Comparison of ENCODE assay signal across 1 cellular context in the genomic region with DNA sequence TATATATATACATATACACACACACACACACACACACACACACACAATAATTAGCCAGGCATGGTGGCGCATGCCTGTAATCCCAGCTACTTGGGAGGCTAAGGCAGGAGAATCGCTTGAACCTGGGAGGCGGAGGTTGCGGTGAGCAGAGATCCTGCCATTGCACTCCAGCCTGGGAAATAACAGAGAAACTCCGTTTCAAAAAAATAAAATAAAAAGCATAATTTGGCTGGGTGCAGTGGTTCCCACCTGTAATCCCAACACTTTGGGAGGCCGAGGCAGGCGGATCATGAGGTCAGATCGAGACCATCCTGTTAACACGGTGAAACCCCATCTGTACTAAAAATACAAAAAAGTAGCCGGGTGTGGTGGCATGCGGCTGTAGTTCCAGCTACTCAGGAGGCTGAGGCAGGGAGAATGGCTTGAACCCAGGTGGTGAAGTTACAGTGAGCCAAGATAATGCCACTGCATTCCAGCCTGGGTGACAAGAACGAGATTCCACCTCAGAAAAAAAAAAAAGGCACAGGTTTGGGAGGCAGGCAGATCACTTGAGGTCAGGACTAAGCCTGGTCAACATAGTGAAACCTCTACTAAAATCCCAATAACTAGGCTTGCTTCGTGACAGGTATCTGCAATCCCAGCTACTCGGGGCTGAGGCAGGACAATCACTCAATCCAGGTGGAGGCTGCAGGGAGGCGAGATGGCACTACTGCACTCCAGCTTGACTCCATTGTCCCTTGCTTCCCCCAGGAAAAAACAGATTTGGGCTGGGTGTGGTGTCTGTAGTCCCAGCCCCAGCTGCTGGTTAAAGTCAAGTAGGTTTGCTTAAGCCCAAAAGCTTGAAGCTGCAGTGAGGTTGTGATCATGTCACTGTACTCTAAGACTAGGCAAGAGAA.
TF ChIP-seq lines count a peak whose summit lies in the region.

No MANE protein-coding gene starts in this region.

TF ChIP-seq in K562, 482 proteins besides CTCF, POLR2A, EP300 and RAD21 (continues in another document):
- TF ChIP-seq RFX5 (IDR thresholded peaks at IDR 0.05; ENCODE audit: low read depth, low read length) (peak; percentile 45; the same call in 1 of the 2 replicates), GTF2E2 (tag; IDR thresholded peaks at IDR 0.05) (no peak), L3MBTL2 (IDR thresholded peaks at IDR 0.05) (no peak), HCFC1 (IDR thresholded peaks at IDR 0.05; ENCODE audit: low read depth, low read length) (no peak), YBX1 (IDR thresholded peaks at IDR 0.05) (no peak), ARHGAP35 (IDR thresholded peaks at IDR 0.05; ENCODE audit: partially characterized antibody) (peak; percentile 35), FOS (IDR thresholded peaks at IDR 0.05; ENCODE audit: extremely low read depth, insufficient read length) (no peak), KLF10 (CRISPR knock-in tag; IDR thresholded peaks at IDR 0.05) (0 out of 2 replicates have a peak, but pooled peaks have one; percentile 41), BMI1 (IDR thresholded peaks at IDR 0.05; ENCODE audit: low read length) (no peak), CREM (IDR thresholded peaks at IDR 0.05; ENCODE audit: low read depth) (no peak), ZNF707 (CRISPR knock-in tag; conservative IDR thresholded peaks at IDR 0.05) (no peak), SMARCC2 (IDR thresholded peaks at IDR 0.05; ENCODE audit: low read depth) (no peak), ZNF133 (CRISPR knock-in tag; IDR thresholded peaks at IDR 0.05) (no peak), TCF7L2 (IDR thresholded peaks at IDR 0.05; ENCODE audit: low read depth, low read length) (no peak), SLC30A9 (CRISPR knock-in tag; IDR thresholded peaks at IDR 0.05) (no peak), POLR3G (IDR thresholded peaks at IDR 0.05; ENCODE audit: extremely low read depth, insufficient read length, insufficient replicate concordance) (no peak), EWSR1 (IDR thresholded peaks at IDR 0.05; ENCODE audit: borderline replicate concordance, low read depth, partially characterized antibody) (peak; percentile 97), ZNF23 (CRISPR knock-in tag; IDR thresholded peaks at IDR 0.05) (no peak), NR4A1 (CRISPR knock-in tag; IDR thresholded peaks at IDR 0.05) (no peak), NR4A1 (tag; IDR thresholded peaks at IDR 0.05) (no peak), NR2C2 (CRISPR knock-in tag; IDR thresholded peaks at IDR 0.05) (no peak), NR2C2 (tag; IDR thresholded peaks at IDR 0.05) (no peak), NKRF (IDR thresholded peaks at IDR 0.05; ENCODE audit: borderline replicate concordance) (0 out of 2 replicates have a peak, but pooled peaks have one; percentile 13), KLF16 (IDR thresholded peaks at IDR 0.05) (no peak; the same call in 1 of the 2 replicates), U2AF2 (optimal IDR thresholded peaks at IDR 0.05; ENCODE audit: low read depth, low read length) (no peak), SETDB1 (IDR thresholded peaks at IDR 0.05; ENCODE audit: low read length) (no peak), ZNF444 (CRISPR knock-in tag; IDR thresholded peaks at IDR 0.05) (no peak), THRB (CRISPR knock-in tag; conservative IDR thresholded peaks at IDR 0.05) (peak; percentile 53; the same call in 1 of the 2 replicates), ZBTB7A (IDR thresholded peaks at IDR 0.05; ENCODE audit: borderline replicate concordance, control insufficient read depth, low read depth, low read length) (no peak), PTBP1 (IDR thresholded peaks at IDR 0.05; ENCODE audit: low read depth, low read length) (peak; percentile 82; the same call in 1 of the 2 replicates), POLR2AphosphoS2 (IDR thresholded peaks at IDR 0.05; ENCODE audit: low read length) (peak; percentile 99), IFI16 (CRISPR knock-in tag; IDR thresholded peaks at IDR 0.05) (no peak), CHD4 (IDR thresholded peaks at IDR 0.05; ENCODE audit: insufficient read depth, insufficient replicate concordance, low read depth, low read length, poor library complexity, severe bottlenecking) (no peak), GATA2 (CRISPR knock-in tag; IDR thresholded peaks at IDR 0.05) (no peak), CBX2 (IDR thresholded peaks at IDR 0.05; ENCODE audit: insufficient read depth, low read length, poor library complexity, severe bottlenecking) (no peak), ZBTB1 (CRISPR knock-in tag; IDR thresholded peaks at IDR 0.05; ENCODE audit: borderline replicate concordance, low read depth) (no peak), ZNF639 (CRISPR knock-in tag; conservative IDR thresholded peaks at IDR 0.05 in 1 of 2, IDR thresholded peaks at IDR 0.05 in 1 of 2) (no peak), IRF2 (CRISPR knock-in tag; IDR thresholded peaks at IDR 0.05) (no peak)
- TF ChIP-seq, protein P1, sequence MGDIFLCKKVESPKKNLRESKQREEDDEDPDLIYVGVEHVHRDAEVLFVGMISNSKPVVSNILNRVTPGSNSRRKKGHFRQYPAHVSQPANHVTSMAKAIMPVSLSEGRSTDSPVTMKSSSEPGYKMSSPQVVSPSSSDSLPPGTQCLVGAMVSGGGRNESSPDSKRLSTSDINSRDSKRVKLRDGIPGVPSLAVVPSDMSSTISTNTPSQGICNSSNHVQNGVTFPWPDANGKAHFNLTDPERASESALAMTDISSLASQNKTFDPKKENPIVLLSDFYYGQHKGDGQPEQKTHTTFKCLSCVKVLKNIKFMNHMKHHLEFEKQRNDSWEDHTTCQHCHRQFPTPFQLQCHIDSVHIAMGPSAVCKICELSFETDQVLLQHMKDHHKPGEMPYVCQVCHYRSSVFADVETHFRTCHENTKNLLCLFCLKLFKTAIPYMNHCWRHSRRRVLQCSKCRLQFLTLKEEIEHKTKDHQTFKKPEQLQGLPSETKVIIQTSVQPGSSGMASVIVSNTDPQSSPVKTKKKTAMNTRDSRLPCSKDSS (IDR thresholded peaks at IDR 0.05; ENCODE audit: low read depth, partially characterized antibody), result no peak
- TF ChIP-seq, protein P2, sequence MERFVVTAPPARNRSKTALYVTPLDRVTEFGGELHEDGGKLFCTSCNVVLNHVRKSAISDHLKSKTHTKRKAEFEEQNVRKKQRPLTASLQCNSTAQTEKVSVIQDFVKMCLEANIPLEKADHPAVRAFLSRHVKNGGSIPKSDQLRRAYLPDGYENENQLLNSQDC (CRISPR knock-in tag; IDR thresholded peaks at IDR 0.05), result no peak
- TF ChIP-seq, protein P3, sequence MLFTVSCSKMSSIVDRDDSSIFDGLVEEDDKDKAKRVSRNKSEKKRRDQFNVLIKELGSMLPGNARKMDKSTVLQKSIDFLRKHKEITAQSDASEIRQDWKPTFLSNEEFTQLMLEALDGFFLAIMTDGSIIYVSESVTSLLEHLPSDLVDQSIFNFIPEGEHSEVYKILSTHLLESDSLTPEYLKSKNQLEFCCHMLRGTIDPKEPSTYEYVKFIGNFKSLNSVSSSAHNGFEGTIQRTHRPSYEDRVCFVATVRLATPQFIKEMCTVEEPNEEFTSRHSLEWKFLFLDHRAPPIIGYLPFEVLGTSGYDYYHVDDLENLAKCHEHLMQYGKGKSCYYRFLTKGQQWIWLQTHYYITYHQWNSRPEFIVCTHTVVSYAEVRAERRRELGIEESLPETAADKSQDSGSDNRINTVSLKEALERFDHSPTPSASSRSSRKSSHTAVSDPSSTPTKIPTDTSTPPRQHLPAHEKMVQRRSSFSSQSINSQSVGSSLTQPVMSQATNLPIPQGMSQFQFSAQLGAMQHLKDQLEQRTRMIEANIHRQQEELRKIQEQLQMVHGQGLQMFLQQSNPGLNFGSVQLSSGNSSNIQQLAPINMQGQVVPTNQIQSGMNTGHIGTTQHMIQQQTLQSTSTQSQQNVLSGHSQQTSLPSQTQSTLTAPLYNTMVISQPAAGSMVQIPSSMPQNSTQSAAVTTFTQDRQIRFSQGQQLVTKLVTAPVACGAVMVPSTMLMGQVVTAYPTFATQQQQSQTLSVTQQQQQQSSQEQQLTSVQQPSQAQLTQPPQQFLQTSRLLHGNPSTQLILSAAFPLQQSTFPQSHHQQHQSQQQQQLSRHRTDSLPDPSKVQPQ (CRISPR knock-in tag; IDR thresholded peaks at IDR 0.05; ENCODE audit: borderline replicate concordance), result no peak
- TF ChIP-seq, protein P4, sequence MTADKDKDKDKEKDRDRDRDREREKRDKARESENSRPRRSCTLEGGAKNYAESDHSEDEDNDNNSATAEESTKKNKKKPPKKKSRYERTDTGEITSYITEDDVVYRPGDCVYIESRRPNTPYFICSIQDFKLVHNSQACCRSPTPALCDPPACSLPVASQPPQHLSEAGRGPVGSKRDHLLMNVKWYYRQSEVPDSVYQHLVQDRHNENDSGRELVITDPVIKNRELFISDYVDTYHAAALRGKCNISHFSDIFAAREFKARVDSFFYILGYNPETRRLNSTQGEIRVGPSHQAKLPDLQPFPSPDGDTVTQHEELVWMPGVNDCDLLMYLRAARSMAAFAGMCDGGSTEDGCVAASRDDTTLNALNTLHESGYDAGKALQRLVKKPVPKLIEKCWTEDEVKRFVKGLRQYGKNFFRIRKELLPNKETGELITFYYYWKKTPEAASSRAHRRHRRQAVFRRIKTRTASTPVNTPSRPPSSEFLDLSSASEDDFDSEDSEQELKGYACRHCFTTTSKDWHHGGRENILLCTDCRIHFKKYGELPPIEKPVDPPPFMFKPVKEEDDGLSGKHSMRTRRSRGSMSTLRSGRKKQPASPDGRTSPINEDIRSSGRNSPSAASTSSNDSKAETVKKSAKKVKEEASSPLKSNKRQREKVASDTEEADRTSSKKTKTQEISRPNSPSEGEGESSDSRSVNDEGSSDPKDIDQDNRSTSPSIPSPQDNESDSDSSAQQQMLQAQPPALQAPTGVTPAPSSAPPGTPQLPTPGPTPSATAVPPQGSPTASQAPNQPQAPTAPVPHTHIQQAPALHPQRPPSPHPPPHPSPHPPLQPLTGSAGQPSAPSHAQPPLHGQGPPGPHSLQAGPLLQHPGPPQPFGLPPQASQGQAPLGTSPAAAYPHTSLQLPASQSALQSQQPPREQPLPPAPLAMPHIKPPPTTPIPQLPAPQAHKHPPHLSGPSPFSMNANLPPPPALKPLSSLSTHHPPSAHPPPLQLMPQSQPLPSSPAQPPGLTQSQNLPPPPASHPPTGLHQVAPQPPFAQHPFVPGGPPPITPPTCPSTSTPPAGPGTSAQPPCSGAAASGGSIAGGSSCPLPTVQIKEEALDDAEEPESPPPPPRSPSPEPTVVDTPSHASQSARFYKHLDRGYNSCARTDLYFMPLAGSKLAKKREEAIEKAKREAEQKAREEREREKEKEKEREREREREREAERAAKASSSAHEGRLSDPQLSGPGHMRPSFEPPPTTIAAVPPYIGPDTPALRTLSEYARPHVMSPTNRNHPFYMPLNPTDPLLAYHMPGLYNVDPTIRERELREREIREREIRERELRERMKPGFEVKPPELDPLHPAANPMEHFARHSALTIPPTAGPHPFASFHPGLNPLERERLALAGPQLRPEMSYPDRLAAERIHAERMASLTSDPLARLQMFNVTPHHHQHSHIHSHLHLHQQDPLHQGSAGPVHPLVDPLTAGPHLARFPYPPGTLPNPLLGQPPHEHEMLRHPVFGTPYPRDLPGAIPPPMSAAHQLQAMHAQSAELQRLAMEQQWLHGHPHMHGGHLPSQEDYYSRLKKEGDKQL (CRISPR knock-in tag; IDR thresholded peaks at IDR 0.05; ENCODE audit: borderline replicate concordance), result no peak
- TF ChIP-seq, protein P5, sequence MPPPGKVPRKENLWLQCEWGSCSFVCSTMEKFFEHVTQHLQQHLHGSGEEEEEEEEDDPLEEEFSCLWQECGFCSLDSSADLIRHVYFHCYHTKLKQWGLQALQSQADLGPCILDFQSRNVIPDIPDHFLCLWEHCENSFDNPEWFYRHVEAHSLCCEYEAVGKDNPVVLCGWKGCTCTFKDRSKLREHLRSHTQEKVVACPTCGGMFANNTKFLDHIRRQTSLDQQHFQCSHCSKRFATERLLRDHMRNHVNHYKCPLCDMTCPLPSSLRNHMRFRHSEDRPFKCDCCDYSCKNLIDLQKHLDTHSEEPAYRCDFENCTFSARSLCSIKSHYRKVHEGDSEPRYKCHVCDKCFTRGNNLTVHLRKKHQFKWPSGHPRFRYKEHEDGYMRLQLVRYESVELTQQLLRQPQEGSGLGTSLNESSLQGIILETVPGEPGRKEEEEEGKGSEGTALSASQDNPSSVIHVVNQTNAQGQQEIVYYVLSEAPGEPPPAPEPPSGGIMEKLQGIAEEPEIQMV (tag; conservative IDR thresholded peaks at IDR 0.05; ENCODE audit: low read depth), result no peak
- TF ChIP-seq, protein P6, sequence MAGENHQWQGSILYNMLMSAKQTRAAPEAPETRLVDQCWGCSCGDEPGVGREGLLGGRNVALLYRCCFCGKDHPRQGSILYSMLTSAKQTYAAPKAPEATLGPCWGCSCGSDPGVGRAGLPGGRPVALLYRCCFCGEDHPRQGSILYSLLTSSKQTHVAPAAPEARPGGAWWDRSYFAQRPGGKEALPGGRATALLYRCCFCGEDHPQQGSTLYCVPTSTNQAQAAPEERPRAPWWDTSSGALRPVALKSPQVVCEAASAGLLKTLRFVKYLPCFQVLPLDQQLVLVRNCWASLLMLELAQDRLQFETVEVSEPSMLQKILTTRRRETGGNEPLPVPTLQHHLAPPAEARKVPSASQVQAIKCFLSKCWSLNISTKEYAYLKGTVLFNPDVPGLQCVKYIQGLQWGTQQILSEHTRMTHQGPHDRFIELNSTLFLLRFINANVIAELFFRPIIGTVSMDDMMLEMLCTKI (IDR thresholded peaks at IDR 0.05; ENCODE audit: partially characterized antibody), result no peak
